ENCODE assay signal across 17 cellular contexts in the genomic region with DNA sequence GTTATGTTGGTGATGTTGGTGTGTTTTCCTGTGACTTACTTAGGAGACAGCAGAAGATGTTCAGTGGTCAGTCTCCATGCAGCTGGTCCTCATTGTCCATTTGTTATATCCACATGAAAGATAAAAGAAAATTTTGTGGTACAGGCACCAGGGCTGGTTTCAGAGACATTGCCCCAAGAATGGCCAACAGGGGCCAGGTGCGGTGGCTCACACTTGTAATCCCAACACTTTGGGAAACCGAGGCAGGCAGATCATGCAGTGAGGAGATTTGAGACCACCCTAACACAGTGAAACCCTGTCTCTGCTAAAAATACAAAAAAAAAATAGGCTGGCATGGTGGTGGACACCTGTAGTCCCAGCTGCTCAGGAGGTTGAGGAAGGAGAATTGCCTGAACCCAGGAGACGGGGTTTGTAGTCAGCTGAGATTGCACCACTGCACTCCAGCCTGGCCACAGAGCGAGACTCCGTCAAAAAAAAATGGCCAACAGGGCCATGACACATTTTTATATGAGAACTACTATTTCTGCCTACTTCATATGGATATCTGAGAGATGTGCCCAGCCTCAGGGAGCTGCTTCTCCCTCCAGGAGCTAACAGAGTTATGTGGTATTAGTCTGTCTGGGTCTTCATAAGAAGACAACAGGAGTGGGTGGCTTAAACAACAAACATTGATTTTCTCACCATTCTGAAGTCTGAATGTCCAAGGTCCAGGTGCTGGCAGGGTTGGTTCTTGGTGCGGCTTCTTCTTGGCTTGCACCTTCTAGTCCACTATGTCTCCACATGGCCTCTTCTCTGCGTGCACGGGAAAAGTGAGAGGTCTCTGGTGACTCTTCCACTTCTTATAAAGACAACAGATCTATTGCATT.
DNase-seq lines count a peak whose midpoint lies in the region; ATAC-seq, FAIRE-seq and TF ChIP-seq lines count a peak whose summit lies in the region.
"Had no signal": no experiment of that assay in that cellular context is flagged by ENCODE, and none has a peak within 500 bp of the region (broad histone marks: within the 10 kb centered on the region; RNA-seq: fewer than 3 reads in every experiment).

No MANE protein-coding gene starts in this region.

- H3K27ac ChIP-seq in HepG2 (ENCODE audit: extremely low read length, insufficient read depth, low read length) (no peak overlapping the region), right lobe of liver (no peak overlapping the region), MM.1S (ENCODE audit: low read length) (no peak overlapping the region)
- H3K27ac ChIP-seq: C4-2B had no signal

- no peak for ATAC-seq in HepG2
- ATAC-seq in right lobe of liver: no peak

- FAIRE-seq in HepG2 (lab: Jason Lieb, UNC): no peak

- no peaks in the 10 kb centered on the region; the same call in 1 of the 2 replicates for H3F3A ChIP-seq in MM.1S (ENCODE audit: insufficient read depth, low read length)

- H3K36me3 ChIP-seq in HepG2 (replicated peaks in 1 of 2; ENCODE audit: control insufficient read depth in 1 of 2, insufficient read depth in 2 of 2, low read length in 2 of 2) (no peaks in the 10 kb centered on the region), right lobe of liver (no peaks in the 10 kb centered on the region), MM.1S (replicated peaks; ENCODE audit: insufficient read depth, low read length) (no peaks in the 10 kb centered on the region)

- H3K9me3 ChIP-seq in HepG2 (ENCODE audit: low read length) (no peaks in the 10 kb centered on the region), right lobe of liver (no peaks in the 10 kb centered on the region), MM.1S (replicated peaks; ENCODE audit: insufficient read depth, low read length) (no peaks in the 10 kb centered on the region)

- no peak overlapping the region for H3K9ac ChIP-seq in HepG2 (ENCODE audit: insufficient read depth, low read depth, low read length)
- H3K9ac ChIP-seq in MM.1S (ENCODE audit: low read length): no peak overlapping the region

- no peak overlapping the region for H3K4me2 ChIP-seq in HepG2 (ENCODE audit: low read depth, low read length)
- peak overlapping the region; percentile 47 for H3K4me2 ChIP-seq in MM.1S (ENCODE audit: low read depth, low read length)

- no TSS peak for BruUV-seq in HepG2 (replicated peaks; lab: Mats Ljungman, UMichigan)

- WGBS in HepG2 (ENCODE audit: low lambda C conversion rate): 11% methylated on average over 8 of the region's 8 CpGs
- WGBS in right lobe of liver (ENCODE audit: insufficient coverage, low coverage, low lambda C conversion rate, missing lambda C conversion rate): 38% methylated on average over 8 of the region's 8 CpGs

- H3K27me3 ChIP-seq in HepG2 (ENCODE audit: control insufficient read depth in 1 of 2, insufficient read depth in 2 of 2, low read length in 2 of 2): no peaks in the 10 kb centered on the region
- peaks cover 0 to 5% of the 10 kb centered on the region in 2 donors for H3K27me3 ChIP-seq in right lobe of liver
- H3K27me3 ChIP-seq in MM.1S (replicated peaks; ENCODE audit: insufficient read depth, low read length): no peaks in the 10 kb centered on the region

- no peak for TF ChIP-seq POLR2A in HepG2 (IDR thresholded peaks at IDR 0.05; ENCODE audit: insufficient read depth in 1 of 2, low read depth in 2 of 2, low read length in 2 of 2)
- no peak for TF ChIP-seq POLR2A in right lobe of liver (IDR thresholded peaks at IDR 0.05)

- intact Hi-C loops in HepG2 (cut with micrococcal nuclease; ENCODE audit: unreplicated experiment) (no loop called here), right lobe of liver (cut with DNase I) (no loop called here)

- in situ Hi-C loops in HepG2 (cut with HindIII; ENCODE audit: extremely low pct_ligation_motif_present, low pct_unique_long_range_greater_than_20kb): no loop called here

- H3K4me3 ChIP-seq in HepG2 (replicated peaks in 1 of 3; ENCODE audit: insufficient read depth in 1 of 3, low read depth in 2 of 3, low read length in 3 of 3): no peak overlapping the region
- no peak overlapping the region for H3K4me3 ChIP-seq in right lobe of liver
- H3K4me3 ChIP-seq in MM.1S (ENCODE audit: low read length): no peak overlapping the region; the same call in 1 of the 2 replicates
- H3K4me3 ChIP-seq: K562 had no signal

- no peaks in the 10 kb centered on the region for H3K9me2 ChIP-seq in MM.1S (replicated peaks; ENCODE audit: insufficient read depth, low read length)

- TF ChIP-seq RAD21 in HepG2 (CRISPR knock-in tag; IDR thresholded peaks at IDR 0.05): no peak

- H3K4me1 ChIP-seq in HepG2 (ENCODE audit: insufficient read depth, low read length): no peaks in the 10 kb centered on the region
- H3K4me1 ChIP-seq in right lobe of liver: no peaks in the 10 kb centered on the region
- peaks cover 21% of the 10 kb centered on the region; the same call in 1 of the 2 replicates for H3K4me1 ChIP-seq in MM.1S (ENCODE audit: low read length)

- TF ChIP-seq EP300 in HepG2 (IDR thresholded peaks at IDR 0.05; ENCODE audit: low read depth in 2 of 2, low read length in 2 of 2) (no peak), HepG2 (CRISPR knock-in tag; IDR thresholded peaks at IDR 0.05; ENCODE audit: borderline replicate concordance) (no peak)

- DNase-seq in HepG2 (ENCODE audit: low spot score) (no peak), right lobe of liver (no peak), MM.1S (no peak), islet precursor cell (peak; percentile 52), dedifferentiated amniotic fluid mesenchymal stem cell (ENCODE audit: extremely low spot score) (no peak), NCI-H345 treated with DMSO at 0.1 percent for 48 hours (lab: John Stamatoyannopoulos, UW; ENCODE audit: unreplicated experiment) (no peak), nucleus accumbens (lab: John Stamatoyannopoulos, UW) (no peak), GM19238 (ENCODE audit: insufficient read length, low spot score) (no peak)
- DNase-seq: COR-L47, EL, HCEC 1CT, NCI-H1048, NCI-H2081 treated with DMSO at 0.1 percent for 48 hours, NCI-H524, SHP77 had no signal

- no peaks in the 10 kb centered on the region for H4K20me1 ChIP-seq in HepG2 (ENCODE audit: insufficient read depth, low read length)
- no peaks in the 10 kb centered on the region for H4K20me1 ChIP-seq in MM.1S (ENCODE audit: insufficient read depth, low read length)

- H3K79me2 ChIP-seq in HepG2 (ENCODE audit: insufficient read depth, low read length) (no peaks in the 10 kb centered on the region), MM.1S (ENCODE audit: low read length) (peaks cover 33% of the 10 kb centered on the region)

- H2AFZ ChIP-seq in HepG2 (ENCODE audit: low read length) (no peak overlapping the region), MM.1S (ENCODE audit: low read length) (no peak overlapping the region)

- no peak for TF ChIP-seq CTCF in HepG2 (CRISPR knock-in tag; IDR thresholded peaks at IDR 0.05)
- TF ChIP-seq CTCF in right lobe of liver (IDR thresholded peaks at IDR 0.05): no peak
- TF ChIP-seq CTCF in MM.1S (IDR thresholded peaks at IDR 0.05; ENCODE audit: low read length): no peak

- POLR2A ChIA-PET in HepG2 (lab: Yijun Ruan, JAX): no interaction called here

- CTCF ChIA-PET in HepG2 (lab: Yijun Ruan, JAX; ENCODE audit: low intra/inter-chr PET ratio, low total read pairs): no interaction called here

TF ChIP-seq in HepG2, 621 proteins besides CTCF, POLR2A, EP300 and RAD21:
- TF ChIP-seq ZNF343 (CRISPR knock-in tag; IDR thresholded peaks at IDR 0.05): no peak
- TF ChIP-seq, protein P1, sequence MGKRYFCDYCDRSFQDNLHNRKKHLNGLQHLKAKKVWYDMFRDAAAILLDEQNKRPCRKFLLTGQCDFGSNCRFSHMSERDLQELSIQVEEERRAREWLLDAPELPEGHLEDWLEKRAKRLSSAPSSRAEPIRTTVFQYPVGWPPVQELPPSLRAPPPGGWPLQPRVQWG (CRISPR knock-in tag; IDR thresholded peaks at IDR 0.05; ENCODE audit: borderline replicate concordance, low read depth): no peak
- TF ChIP-seq, protein P2, sequence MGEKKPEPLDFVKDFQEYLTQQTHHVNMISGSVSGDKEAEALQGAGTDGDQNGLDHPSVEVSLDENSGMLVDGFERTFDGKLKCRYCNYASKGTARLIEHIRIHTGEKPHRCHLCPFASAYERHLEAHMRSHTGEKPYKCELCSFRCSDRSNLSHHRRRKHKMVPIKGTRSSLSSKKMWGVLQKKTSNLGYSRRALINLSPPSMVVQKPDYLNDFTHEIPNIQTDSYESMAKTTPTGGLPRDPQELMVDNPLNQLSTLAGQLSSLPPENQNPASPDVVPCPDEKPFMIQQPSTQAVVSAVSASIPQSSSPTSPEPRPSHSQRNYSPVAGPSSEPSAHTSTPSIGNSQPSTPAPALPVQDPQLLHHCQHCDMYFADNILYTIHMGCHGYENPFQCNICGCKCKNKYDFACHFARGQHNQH (CRISPR knock-in tag; IDR thresholded peaks at IDR 0.05): 0 out of 2 replicates have a peak, but pooled peaks have one; percentile 6
TF ChIP-seq in HepG2: peak in this region for 1.
